ENCODE assay signal across 25 cellular contexts in genomic region chr12:98840325-98840724, GRCh38.
"Had no signal": no experiment of that assay in that cellular context is flagged by ENCODE, and none has a peak within 500 bp of the region (broad histone marks: within the 10 kb centered on the region; RNA-seq: fewer than 3 reads in every experiment).

No MANE protein-coding gene starts in this region.

- H3K4me1 Mint-ChIP-seq: activated T-helper 17 cell treated with anti-CD3 and anti-CD28 coated beads, Interleukin-2, amount 50 U/mL, for 72 hours had no signal

- H3K4me3 Mint-ChIP-seq: activated CD4-positive, alpha-beta memory T cell treated with anti-CD3 and anti-CD28 coated beads, Interleukin-2, amount 10 ng/mL, durations not matched to agents 7 days and 5 days; activated CD4-positive, alpha-beta T cell treated with anti-CD3 and anti-CD28 coated beads, Interleukin-2, amount 10 ng/mL, durations not matched to agents 7 days and 5 days; activated naive CD8-positive, alpha-beta T cell; activated T-cell treated with anti-CD3 and anti-CD28 coated beads, Interleukin-2, amount 50 U/mL, for 24 hours; activated T-cell treated with anti-CD3 and anti-CD28 coated beads, Interleukin-2, amount 50 U/mL, for 72 hours; activated T-helper 17 cell treated with anti-CD3 and anti-CD28 coated beads, Interleukin-2, amount 50 U/mL, for 72 hours; endodermal cell; WTC11 had no signal

- H3K36me3 Mint-ChIP-seq: activated naive CD8-positive, alpha-beta T cell; WTC11 had no signal

- DNase-seq: activated CD4-positive, alpha-beta memory T cell treated with anti-CD3 and anti-CD28 coated beads, Interleukin-2, amount 10 ng/mL, durations not matched to agents 7 days and 5 days; activated CD4-positive, alpha-beta T cell treated with anti-CD3 and anti-CD28 coated beads for 1 hour; activated CD4-positive, alpha-beta T cell treated with anti-CD3 and anti-CD28 coated beads for 4 hours; activated CD4-positive, alpha-beta T cell treated with anti-CD3 and anti-CD28 coated beads, Interleukin-2, amount 10 ng/mL, durations not matched to agents 7 days and 5 days; activated CD4-positive, alpha-beta T cell treated with anti-CD3 and anti-CD28 coated beads, Interleukin-2, amount 50 U/mL, for 4 hours; activated CD8-positive, alpha-beta memory T cell treated with anti-CD3 and anti-CD28 coated beads, Interleukin-2, amount 50 U/mL, for 48 hours; activated effector memory CD4-positive, alpha-beta T cell treated with Interleukin-2 at 50 U/mL for 16 hours; activated gamma-delta T cell treated with Interleukin-2 at 50 U/mL for 16 hours; activated naive CD4-positive, alpha-beta T cell treated with anti-CD3 and anti-CD28 coated beads, Interleukin-2, amount 50 U/mL, for 16 hours; activated naive CD4-positive, alpha-beta T cell treated with Interleukin-2 at 50 U/mL for 16 hours; activated T-cell treated with anti-CD3 and anti-CD28 coated beads for 4 hours; activated T-cell treated with anti-CD3 and anti-CD28 coated beads, Interleukin-2, amount 50 U/mL, for 24 hours; activated T-cell treated with anti-CD3 and anti-CD28 coated beads, Interleukin-2, amount 50 U/mL, for 72 hours; amniotic stem cell; anterior cingulate cortex; brain microvascular endothelial cell; effector memory CD4-positive, alpha-beta T cell; endodermal cell; foreskin fibroblast; head of caudate nucleus; T-helper 2 cell had no signal

- H3K27ac ChIP-seq: brain microvascular endothelial cell had no signal

- H3K9me3 Mint-ChIP-seq: activated CD4-positive, alpha-beta memory T cell treated with anti-CD3 and anti-CD28 coated beads, Interleukin-2, amount 10 ng/mL, durations not matched to agents 7 days and 5 days; activated CD4-positive, alpha-beta T cell treated with anti-CD3 and anti-CD28 coated beads, Interleukin-2, amount 10 ng/mL, durations not matched to agents 7 days and 5 days; activated T-cell treated with anti-CD3 and anti-CD28 coated beads, Interleukin-2, amount 50 U/mL, for 24 hours; activated T-cell treated with anti-CD3 and anti-CD28 coated beads, Interleukin-2, amount 50 U/mL, for 72 hours; activated T-helper 17 cell treated with anti-CD3 and anti-CD28 coated beads, Interleukin-2, amount 50 U/mL, for 72 hours had no signal

- H3K27me3 ChIP-seq: brain microvascular endothelial cell had no signal

- ATAC-seq: activated T-cell treated with anti-CD3 and anti-CD28 coated beads, Interleukin-2, amount 50 U/mL, for 72 hours; activated T-helper 17 cell treated with anti-CD3 and anti-CD28 coated beads, Interleukin-2, amount 50 U/mL, for 72 hours; esophagus mucosa; WTC11 had no signal

- H3K36me3 ChIP-seq: brain microvascular endothelial cell had no signal

- H3K27ac Mint-ChIP-seq: activated CD4-positive, alpha-beta memory T cell treated with anti-CD3 and anti-CD28 coated beads, Interleukin-2, amount 10 ng/mL, durations not matched to agents 7 days and 5 days; activated CD4-positive, alpha-beta T cell treated with anti-CD3 and anti-CD28 coated beads, Interleukin-2, amount 10 ng/mL, durations not matched to agents 7 days and 5 days; activated naive CD8-positive, alpha-beta T cell; activated T-cell treated with anti-CD3 and anti-CD28 coated beads, Interleukin-2, amount 50 U/mL, for 24 hours; activated T-cell treated with anti-CD3 and anti-CD28 coated beads, Interleukin-2, amount 50 U/mL, for 72 hours; activated T-helper 17 cell treated with anti-CD3 and anti-CD28 coated beads, Interleukin-2, amount 50 U/mL, for 72 hours; endodermal cell; WTC11 had no signal
